ENCODE assay signal across 11 cellular contexts in the genomic region with DNA sequence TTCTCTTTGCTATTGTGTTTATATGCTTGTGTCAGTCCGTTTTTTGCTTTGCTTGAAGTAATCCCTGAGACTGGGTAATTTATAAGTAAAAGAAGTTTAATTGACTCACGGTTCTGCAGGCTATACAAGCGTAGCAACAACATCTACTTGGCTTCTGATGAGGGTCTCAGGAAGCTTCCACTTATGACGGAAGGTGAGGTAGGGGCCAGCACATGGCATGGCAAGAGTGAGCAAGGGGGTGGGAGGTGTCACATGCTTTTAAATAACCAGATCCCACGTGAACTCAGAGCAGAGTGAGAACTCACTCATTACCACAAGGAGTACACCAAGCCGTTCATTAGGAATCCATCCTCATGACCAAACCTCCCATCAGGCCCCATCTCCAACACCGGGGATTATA.
"Had no signal": no experiment of that assay in that cellular context is flagged by ENCODE, and none has a peak within 500 bp of the region (broad histone marks: within the 10 kb centered on the region; RNA-seq: fewer than 3 reads in every experiment).

No MANE protein-coding gene starts in this region.

- DNase-seq: GM23248, GOT3, H7, H9, HCEC 1CT, HFFc6 had no signal

- H3K27ac ChIP-seq: GM23248 had no signal

- H3K9ac ChIP-seq: GM23248 had no signal

- H3K4me3 ChIP-seq: GM23248, GM23338, HAP-1 had no signal

- H3K36me3 ChIP-seq: HAP-1 had no signal

- H3K4me2 ChIP-seq: GM23338 had no signal

- H3K4me1 ChIP-seq: HAP-1 had no signal

- H3K9me3 ChIP-seq: HAP-1 had no signal

- H2AFZ ChIP-seq: GM23248, GM23338 had no signal

- FAIRE-seq: H1, H54 had no signal

- ATAC-seq: GM23338, HCT116 had no signal
